ENCODE assay signal across 1 cellular context in the genomic region with DNA sequence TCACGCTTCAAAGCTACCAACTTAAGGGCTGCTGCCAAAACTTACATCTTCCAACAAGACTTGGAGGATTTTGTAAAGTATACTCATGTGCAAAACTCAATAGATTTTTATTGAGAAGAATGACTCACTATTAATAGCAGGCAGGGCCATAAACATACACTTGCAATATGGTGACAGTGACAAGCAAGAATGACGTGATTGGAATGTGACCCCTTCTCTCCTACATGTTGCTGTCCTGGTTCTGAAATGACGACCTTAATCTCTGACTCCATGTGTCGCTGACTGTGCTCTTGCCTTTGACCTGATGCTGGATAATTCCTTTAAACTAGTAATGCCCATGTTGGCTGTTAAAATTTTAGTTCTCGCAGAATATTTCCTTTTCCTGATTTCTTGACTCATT.
TF ChIP-seq lines count a peak whose summit lies in the region.

No MANE protein-coding gene starts in this region.

TF ChIP-seq in K562, 482 proteins besides CTCF, POLR2A, EP300 and RAD21 (continued from another document and continues in another):
- TF ChIP-seq, protein P1, sequence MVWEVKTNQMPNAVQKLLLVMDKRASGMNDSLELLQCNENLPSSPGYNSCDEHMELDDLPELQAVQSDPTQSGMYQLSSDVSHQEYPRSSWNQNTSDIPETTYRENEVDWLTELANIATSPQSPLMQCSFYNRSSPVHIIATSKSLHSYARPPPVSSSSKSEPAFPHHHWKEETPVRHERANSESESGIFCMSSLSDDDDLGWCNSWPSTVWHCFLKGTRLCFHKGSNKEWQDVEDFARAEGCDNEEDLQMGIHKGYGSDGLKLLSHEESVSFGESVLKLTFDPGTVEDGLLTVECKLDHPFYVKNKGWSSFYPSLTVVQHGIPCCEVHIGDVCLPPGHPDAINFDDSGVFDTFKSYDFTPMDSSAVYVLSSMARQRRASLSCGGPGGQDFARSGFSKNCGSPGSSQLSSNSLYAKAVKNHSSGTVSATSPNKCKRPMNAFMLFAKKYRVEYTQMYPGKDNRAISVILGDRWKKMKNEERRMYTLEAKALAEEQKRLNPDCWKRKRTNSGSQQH (CRISPR knock-in tag; IDR thresholded peaks at IDR 0.05): no peak
- TF ChIP-seq OTX1 (CRISPR knock-in tag; IDR thresholded peaks at IDR 0.05) (no peak), ZNF146 (CRISPR knock-in tag; IDR thresholded peaks at IDR 0.05; ENCODE audit: unreplicated experiment) (no peak), MAFK (IDR thresholded peaks at IDR 0.05; ENCODE audit: low read length) (no peak), TFAM (CRISPR knock-in tag; conservative IDR thresholded peaks at IDR 0.05) (no peak), NELFE (IDR thresholded peaks at IDR 0.05; ENCODE audit: insufficient read depth, insufficient read length) (no peak), BACH1 (tag; IDR thresholded peaks at IDR 0.05) (no peak), ARID2 (IDR thresholded peaks at IDR 0.05) (no peak), NR2C1 (IDR thresholded peaks at IDR 0.05) (no peak), NR2C1 (tag; IDR thresholded peaks at IDR 0.05) (0 out of 2 replicates have a peak, but pooled peaks have one; percentile 16), EHMT2 (IDR thresholded peaks at IDR 0.05) (peak; percentile 93), KHSRP (IDR thresholded peaks at IDR 0.05) (no peak), MXI1 (IDR thresholded peaks at IDR 0.05; ENCODE audit: low read depth, low read length) (no peak), TAF15 (IDR thresholded peaks at IDR 0.05; ENCODE audit: low read depth, low read length) (no peak), GATAD2B (IDR thresholded peaks at IDR 0.05; ENCODE audit: borderline replicate concordance) (no peak), HDAC6 (IDR thresholded peaks at IDR 0.05; ENCODE audit: low read depth, low read length) (no peak), GTF2A2 (tag; IDR thresholded peaks at IDR 0.05) (no peak), SMAD2 (IDR thresholded peaks at IDR 0.05; ENCODE audit: low read depth, low read length) (no peak), ZNF41 (CRISPR knock-in tag; conservative IDR thresholded peaks at IDR 0.05) (no peak), HNRNPK (IDR thresholded peaks at IDR 0.05; ENCODE audit: low read depth, low read length, poor library complexity, severe bottlenecking) (no peak), NEUROD1 (IDR thresholded peaks at IDR 0.05; ENCODE audit: borderline replicate concordance, low read depth, low read length, partially characterized antibody) (no peak), PML (IDR thresholded peaks at IDR 0.05; ENCODE audit: low read length) (no peak), MBD2 (IDR thresholded peaks at IDR 0.05; ENCODE audit: borderline replicate concordance, low read depth) (no peak), ZNF347 (CRISPR knock-in tag; IDR thresholded peaks at IDR 0.05; ENCODE audit: low read depth) (no peak)
- TF ChIP-seq, protein P2, sequence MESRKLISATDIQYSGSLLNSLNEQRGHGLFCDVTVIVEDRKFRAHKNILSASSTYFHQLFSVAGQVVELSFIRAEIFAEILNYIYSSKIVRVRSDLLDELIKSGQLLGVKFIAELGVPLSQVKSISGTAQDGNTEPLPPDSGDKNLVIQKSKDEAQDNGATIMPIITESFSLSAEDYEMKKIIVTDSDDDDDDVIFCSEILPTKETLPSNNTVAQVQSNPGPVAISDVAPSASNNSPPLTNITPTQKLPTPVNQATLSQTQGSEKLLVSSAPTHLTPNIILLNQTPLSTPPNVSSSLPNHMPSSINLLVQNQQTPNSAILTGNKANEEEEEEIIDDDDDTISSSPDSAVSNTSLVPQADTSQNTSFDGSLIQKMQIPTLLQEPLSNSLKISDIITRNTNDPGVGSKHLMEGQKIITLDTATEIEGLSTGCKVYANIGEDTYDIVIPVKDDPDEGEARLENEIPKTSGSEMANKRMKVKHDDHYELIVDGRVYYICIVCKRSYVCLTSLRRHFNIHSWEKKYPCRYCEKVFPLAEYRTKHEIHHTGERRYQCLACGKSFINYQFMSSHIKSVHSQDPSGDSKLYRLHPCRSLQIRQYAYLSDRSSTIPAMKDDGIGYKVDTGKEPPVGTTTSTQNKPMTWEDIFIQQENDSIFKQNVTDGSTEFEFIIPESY (CRISPR knock-in tag; IDR thresholded peaks at IDR 0.05): no peak
- TF ChIP-seq, protein P3, sequence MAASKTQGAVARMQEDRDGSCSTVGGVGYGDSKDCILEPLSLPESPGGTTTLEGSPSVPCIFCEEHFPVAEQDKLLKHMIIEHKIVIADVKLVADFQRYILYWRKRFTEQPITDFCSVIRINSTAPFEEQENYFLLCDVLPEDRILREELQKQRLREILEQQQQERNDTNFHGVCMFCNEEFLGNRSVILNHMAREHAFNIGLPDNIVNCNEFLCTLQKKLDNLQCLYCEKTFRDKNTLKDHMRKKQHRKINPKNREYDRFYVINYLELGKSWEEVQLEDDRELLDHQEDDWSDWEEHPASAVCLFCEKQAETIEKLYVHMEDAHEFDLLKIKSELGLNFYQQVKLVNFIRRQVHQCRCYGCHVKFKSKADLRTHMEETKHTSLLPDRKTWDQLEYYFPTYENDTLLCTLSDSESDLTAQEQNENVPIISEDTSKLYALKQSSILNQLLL (CRISPR knock-in tag; IDR thresholded peaks at IDR 0.05; ENCODE audit: borderline replicate concordance): no peak
- TF ChIP-seq, protein P4, sequence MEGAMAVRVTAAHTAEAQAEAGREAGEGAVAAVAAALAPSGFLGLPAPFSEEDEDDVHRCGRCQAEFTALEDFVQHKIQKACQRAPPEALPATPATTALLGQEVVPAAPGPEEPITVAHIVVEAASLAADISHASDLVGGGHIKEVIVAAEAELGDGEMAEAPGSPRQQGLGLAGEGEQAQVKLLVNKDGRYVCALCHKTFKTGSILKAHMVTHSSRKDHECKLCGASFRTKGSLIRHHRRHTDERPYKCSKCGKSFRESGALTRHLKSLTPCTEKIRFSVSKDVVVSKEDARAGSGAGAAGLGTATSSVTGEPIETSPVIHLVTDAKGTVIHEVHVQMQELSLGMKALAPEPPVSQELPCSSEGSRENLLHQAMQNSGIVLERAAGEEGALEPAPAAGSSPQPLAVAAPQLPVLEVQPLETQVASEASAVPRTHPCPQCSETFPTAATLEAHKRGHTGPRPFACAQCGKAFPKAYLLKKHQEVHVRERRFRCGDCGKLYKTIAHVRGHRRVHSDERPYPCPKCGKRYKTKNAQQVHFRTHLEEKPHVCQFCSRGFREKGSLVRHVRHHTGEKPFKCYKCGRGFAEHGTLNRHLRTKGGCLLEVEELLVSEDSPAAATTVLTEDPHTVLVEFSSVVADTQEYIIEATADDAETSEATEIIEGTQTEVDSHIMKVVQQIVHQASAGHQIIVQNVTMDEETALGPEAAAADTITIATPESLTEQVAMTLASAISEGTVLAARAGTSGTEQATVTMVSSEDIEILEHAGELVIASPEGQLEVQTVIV (CRISPR knock-in tag; IDR thresholded peaks at IDR 0.05; ENCODE audit: borderline replicate concordance): no peak
- TF ChIP-seq, protein P5, sequence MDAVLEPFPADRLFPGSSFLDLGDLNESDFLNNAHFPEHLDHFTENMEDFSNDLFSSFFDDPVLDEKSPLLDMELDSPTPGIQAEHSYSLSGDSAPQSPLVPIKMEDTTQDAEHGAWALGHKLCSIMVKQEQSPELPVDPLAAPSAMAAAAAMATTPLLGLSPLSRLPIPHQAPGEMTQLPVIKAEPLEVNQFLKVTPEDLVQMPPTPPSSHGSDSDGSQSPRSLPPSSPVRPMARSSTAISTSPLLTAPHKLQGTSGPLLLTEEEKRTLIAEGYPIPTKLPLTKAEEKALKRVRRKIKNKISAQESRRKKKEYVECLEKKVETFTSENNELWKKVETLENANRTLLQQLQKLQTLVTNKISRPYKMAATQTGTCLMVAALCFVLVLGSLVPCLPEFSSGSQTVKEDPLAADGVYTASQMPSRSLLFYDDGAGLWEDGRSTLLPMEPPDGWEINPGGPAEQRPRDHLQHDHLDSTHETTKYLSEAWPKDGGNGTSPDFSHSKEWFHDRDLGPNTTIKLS (IDR thresholded peaks at IDR 0.05; ENCODE audit: borderline replicate concordance, low read depth): no peak
- TF ChIP-seq, protein P6, sequence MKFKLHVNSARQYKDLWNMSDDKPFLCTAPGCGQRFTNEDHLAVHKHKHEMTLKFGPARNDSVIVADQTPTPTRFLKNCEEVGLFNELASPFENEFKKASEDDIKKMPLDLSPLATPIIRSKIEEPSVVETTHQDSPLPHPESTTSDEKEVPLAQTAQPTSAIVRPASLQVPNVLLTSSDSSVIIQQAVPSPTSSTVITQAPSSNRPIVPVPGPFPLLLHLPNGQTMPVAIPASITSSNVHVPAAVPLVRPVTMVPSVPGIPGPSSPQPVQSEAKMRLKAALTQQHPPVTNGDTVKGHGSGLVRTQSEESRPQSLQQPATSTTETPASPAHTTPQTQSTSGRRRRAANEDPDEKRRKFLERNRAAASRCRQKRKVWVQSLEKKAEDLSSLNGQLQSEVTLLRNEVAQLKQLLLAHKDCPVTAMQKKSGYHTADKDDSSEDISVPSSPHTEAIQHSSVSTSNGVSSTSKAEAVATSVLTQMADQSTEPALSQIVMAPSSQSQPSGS (CRISPR knock-in tag; IDR thresholded peaks at IDR 0.05): no peak
- TF ChIP-seq, protein P7, sequence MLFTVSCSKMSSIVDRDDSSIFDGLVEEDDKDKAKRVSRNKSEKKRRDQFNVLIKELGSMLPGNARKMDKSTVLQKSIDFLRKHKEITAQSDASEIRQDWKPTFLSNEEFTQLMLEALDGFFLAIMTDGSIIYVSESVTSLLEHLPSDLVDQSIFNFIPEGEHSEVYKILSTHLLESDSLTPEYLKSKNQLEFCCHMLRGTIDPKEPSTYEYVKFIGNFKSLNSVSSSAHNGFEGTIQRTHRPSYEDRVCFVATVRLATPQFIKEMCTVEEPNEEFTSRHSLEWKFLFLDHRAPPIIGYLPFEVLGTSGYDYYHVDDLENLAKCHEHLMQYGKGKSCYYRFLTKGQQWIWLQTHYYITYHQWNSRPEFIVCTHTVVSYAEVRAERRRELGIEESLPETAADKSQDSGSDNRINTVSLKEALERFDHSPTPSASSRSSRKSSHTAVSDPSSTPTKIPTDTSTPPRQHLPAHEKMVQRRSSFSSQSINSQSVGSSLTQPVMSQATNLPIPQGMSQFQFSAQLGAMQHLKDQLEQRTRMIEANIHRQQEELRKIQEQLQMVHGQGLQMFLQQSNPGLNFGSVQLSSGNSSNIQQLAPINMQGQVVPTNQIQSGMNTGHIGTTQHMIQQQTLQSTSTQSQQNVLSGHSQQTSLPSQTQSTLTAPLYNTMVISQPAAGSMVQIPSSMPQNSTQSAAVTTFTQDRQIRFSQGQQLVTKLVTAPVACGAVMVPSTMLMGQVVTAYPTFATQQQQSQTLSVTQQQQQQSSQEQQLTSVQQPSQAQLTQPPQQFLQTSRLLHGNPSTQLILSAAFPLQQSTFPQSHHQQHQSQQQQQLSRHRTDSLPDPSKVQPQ (CRISPR knock-in tag; IDR thresholded peaks at IDR 0.05; ENCODE audit: borderline replicate concordance): no peak
- TF ChIP-seq, protein P8, sequence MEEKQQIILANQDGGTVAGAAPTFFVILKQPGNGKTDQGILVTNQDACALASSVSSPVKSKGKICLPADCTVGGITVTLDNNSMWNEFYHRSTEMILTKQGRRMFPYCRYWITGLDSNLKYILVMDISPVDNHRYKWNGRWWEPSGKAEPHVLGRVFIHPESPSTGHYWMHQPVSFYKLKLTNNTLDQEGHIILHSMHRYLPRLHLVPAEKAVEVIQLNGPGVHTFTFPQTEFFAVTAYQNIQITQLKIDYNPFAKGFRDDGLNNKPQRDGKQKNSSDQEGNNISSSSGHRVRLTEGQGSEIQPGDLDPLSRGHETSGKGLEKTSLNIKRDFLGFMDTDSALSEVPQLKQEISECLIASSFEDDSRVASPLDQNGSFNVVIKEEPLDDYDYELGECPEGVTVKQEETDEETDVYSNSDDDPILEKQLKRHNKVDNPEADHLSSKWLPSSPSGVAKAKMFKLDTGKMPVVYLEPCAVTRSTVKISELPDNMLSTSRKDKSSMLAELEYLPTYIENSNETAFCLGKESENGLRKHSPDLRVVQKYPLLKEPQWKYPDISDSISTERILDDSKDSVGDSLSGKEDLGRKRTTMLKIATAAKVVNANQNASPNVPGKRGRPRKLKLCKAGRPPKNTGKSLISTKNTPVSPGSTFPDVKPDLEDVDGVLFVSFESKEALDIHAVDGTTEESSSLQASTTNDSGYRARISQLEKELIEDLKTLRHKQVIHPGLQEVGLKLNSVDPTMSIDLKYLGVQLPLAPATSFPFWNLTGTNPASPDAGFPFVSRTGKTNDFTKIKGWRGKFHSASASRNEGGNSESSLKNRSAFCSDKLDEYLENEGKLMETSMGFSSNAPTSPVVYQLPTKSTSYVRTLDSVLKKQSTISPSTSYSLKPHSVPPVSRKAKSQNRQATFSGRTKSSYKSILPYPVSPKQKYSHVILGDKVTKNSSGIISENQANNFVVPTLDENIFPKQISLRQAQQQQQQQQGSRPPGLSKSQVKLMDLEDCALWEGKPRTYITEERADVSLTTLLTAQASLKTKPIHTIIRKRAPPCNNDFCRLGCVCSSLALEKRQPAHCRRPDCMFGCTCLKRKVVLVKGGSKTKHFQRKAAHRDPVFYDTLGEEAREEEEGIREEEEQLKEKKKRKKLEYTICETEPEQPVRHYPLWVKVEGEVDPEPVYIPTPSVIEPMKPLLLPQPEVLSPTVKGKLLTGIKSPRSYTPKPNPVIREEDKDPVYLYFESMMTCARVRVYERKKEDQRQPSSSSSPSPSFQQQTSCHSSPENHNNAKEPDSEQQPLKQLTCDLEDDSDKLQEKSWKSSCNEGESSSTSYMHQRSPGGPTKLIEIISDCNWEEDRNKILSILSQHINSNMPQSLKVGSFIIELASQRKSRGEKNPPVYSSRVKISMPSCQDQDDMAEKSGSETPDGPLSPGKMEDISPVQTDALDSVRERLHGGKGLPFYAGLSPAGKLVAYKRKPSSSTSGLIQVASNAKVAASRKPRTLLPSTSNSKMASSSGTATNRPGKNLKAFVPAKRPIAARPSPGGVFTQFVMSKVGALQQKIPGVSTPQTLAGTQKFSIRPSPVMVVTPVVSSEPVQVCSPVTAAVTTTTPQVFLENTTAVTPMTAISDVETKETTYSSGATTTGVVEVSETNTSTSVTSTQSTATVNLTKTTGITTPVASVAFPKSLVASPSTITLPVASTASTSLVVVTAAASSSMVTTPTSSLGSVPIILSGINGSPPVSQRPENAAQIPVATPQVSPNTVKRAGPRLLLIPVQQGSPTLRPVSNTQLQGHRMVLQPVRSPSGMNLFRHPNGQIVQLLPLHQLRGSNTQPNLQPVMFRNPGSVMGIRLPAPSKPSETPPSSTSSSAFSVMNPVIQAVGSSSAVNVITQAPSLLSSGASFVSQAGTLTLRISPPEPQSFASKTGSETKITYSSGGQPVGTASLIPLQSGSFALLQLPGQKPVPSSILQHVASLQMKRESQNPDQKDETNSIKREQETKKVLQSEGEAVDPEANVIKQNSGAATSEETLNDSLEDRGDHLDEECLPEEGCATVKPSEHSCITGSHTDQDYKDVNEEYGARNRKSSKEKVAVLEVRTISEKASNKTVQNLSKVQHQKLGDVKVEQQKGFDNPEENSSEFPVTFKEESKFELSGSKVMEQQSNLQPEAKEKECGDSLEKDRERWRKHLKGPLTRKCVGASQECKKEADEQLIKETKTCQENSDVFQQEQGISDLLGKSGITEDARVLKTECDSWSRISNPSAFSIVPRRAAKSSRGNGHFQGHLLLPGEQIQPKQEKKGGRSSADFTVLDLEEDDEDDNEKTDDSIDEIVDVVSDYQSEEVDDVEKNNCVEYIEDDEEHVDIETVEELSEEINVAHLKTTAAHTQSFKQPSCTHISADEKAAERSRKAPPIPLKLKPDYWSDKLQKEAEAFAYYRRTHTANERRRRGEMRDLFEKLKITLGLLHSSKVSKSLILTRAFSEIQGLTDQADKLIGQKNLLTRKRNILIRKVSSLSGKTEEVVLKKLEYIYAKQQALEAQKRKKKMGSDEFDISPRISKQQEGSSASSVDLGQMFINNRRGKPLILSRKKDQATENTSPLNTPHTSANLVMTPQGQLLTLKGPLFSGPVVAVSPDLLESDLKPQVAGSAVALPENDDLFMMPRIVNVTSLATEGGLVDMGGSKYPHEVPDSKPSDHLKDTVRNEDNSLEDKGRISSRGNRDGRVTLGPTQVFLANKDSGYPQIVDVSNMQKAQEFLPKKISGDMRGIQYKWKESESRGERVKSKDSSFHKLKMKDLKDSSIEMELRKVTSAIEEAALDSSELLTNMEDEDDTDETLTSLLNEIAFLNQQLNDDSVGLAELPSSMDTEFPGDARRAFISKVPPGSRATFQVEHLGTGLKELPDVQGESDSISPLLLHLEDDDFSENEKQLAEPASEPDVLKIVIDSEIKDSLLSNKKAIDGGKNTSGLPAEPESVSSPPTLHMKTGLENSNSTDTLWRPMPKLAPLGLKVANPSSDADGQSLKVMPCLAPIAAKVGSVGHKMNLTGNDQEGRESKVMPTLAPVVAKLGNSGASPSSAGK (IDR thresholded peaks at IDR 0.05): no peak
